Comparison of ENCODE assay signal across 18 cellular contexts in genomic region chr7:68691261-68692216, GRCh38.
DNase-seq lines count a peak whose midpoint lies in the region; ATAC-seq, FAIRE-seq and TF ChIP-seq lines count a peak whose summit lies in the region.
"Had no signal": no experiment of that assay in that cellular context is flagged by ENCODE, and none has a peak within 500 bp of the region (broad histone marks: within the 10 kb centered on the region; RNA-seq: fewer than 3 reads in every experiment).

No MANE protein-coding gene starts in this region.

- peak overlapping the region; percentile 51 for H3K9ac ChIP-seq in astrocyte (ENCODE audit: low read length)
- H3K9ac ChIP-seq in colonic mucosa (ENCODE audit: low read depth in 2 of 2, low read length in 2 of 2): no peak overlapping the region

- H3K27me3 ChIP-seq in astrocyte (ENCODE audit: insufficient read depth, low read length): no peaks in the 10 kb centered on the region
- H3K27me3 ChIP-seq in uterus: no peaks in the 10 kb centered on the region
- H3K27me3 ChIP-seq in colonic mucosa: no peaks in the 10 kb centered on the region
- H3K27me3 ChIP-seq: ascending aorta had no signal

- H3K4me1 ChIP-seq in astrocyte (ENCODE audit: insufficient read depth, low read length) (peaks cover 20% of the 10 kb centered on the region), uterus (no peaks in the 10 kb centered on the region), colonic mucosa (no peaks in the 10 kb centered on the region)
- H3K4me1 ChIP-seq: ascending aorta, left ventricle myocardium inferior had no signal

- no peak for ATAC-seq in HG02763 (IDR thresholded peaks at IDR 0.05; ENCODE audit: unreplicated experiment)
- ATAC-seq: activated T-cell treated with anti-CD3 and anti-CD28 coated beads, Interleukin-2, amount 50 U/mL, for 4 hours; effector memory CD8-positive, alpha-beta T cell; natural killer cell; T-helper 17 cell had no signal

- H3K4me2 ChIP-seq in astrocyte (ENCODE audit: low read length): peak overlapping the region; percentile 67

- no peaks in the 10 kb centered on the region for H3K79me2 ChIP-seq in astrocyte (ENCODE audit: insufficient read depth, low read length)

- no peak overlapping the region for H2AFZ ChIP-seq in astrocyte (ENCODE audit: low read depth, low read length)

- no peaks in the 10 kb centered on the region for H4K20me1 ChIP-seq in astrocyte (ENCODE audit: insufficient read depth, low read length)

- no peak overlapping the region for H3K4me3 ChIP-seq in astrocyte (ENCODE audit: insufficient read depth, low read depth, low read length)
- H3K4me3 ChIP-seq in uterus: no peak overlapping the region
- H3K4me3 ChIP-seq in colonic mucosa: no peak overlapping the region
- H3K4me3 ChIP-seq: ascending aorta, left ventricle myocardium inferior had no signal

- intact Hi-C loops in uterus (cut with DNase I; ENCODE audit: low total_unique reads): no loop called here
- intact Hi-C loops in colonic mucosa (cut with DNase I): no loop called here

- no peaks in the 10 kb centered on the region for H3K4me1 Mint-ChIP-seq in astrocyte (ENCODE audit: low read depth, unreplicated experiment)
- H3K4me1 Mint-ChIP-seq: natural killer cell, T-helper 17 cell had no signal

- H3K27ac ChIP-seq in astrocyte (ENCODE audit: low read depth, low read length): peak overlapping the region; percentile 88
- no peak overlapping the region for H3K27ac ChIP-seq in uterus
- no peak overlapping the region for H3K27ac ChIP-seq in colonic mucosa
- H3K27ac ChIP-seq: ascending aorta, left ventricle myocardium inferior had no signal

- H3K36me3 ChIP-seq in astrocyte (ENCODE audit: insufficient read depth, low read length): no peaks in the 10 kb centered on the region
- no peaks in the 10 kb centered on the region for H3K36me3 ChIP-seq in uterus
- H3K36me3 ChIP-seq in colonic mucosa: no peaks in the 10 kb centered on the region
- H3K36me3 ChIP-seq: ascending aorta, left ventricle myocardium inferior had no signal

- no peaks in the 10 kb centered on the region for H3K27me3 Mint-ChIP-seq in astrocyte (ENCODE audit: low read depth, unreplicated experiment)
- H3K27me3 Mint-ChIP-seq: effector memory CD8-positive, alpha-beta T cell; T-helper 17 cell had no signal

- TF ChIP-seq CTCF in astrocyte (IDR thresholded peaks at IDR 0.05; ENCODE audit: insufficient read depth, low read depth, low read length) (no peak), uterus (IDR thresholded peaks at IDR 0.05) (no peak), colonic mucosa (IDR thresholded peaks at IDR 0.05) (no peak)

- H3K4me3 Mint-ChIP-seq in astrocyte (ENCODE audit: unreplicated experiment): no peak overlapping the region
- H3K4me3 Mint-ChIP-seq: activated T-cell treated with anti-CD3 and anti-CD28 coated beads, Interleukin-2, amount 50 U/mL, for 4 hours; effector memory CD8-positive, alpha-beta T cell; natural killer cell; T-helper 17 cell had no signal

- no peak for TF ChIP-seq POLR2A in uterus (IDR thresholded peaks at IDR 0.05)

- H3K9me3 ChIP-seq in astrocyte (ENCODE audit: insufficient read depth, low read depth, low read length) (no peaks in the 10 kb centered on the region), uterus (no peaks in the 10 kb centered on the region), colonic mucosa (no peaks in the 10 kb centered on the region)
- H3K9me3 ChIP-seq: ascending aorta had no signal

- peak; percentile 70 for DNase-seq in H4 (ENCODE audit: low spot score)
- DNase-seq in astrocyte (ENCODE audit: low read depth): peak; percentile 96
- peak; percentile 18 for DNase-seq in iris pigment epithelial cell (ENCODE audit: low read depth)
- DNase-seq in uterus: peak; percentile 14 to 44
- no peak for DNase-seq in HCEC 1CT
- DNase-seq in colonic mucosa: no peak
- DNase-seq: activated CD4-positive, alpha-beta T cell treated with anti-CD3 and anti-CD28 coated beads for 4 hours; activated T-cell treated with anti-CD3 and anti-CD28 coated beads, Interleukin-2, amount 50 U/mL, for 4 hours; effector memory CD8-positive, alpha-beta T cell; left ventricle myocardium inferior; natural killer cell; NCI-H1048; NCI-H446; small intestine; T-helper 17 cell had no signal

- peaks cover 14% of the 10 kb centered on the region for H3K9me3 Mint-ChIP-seq in astrocyte (ENCODE audit: unreplicated experiment)

- H3K36me3 Mint-ChIP-seq in astrocyte (ENCODE audit: low read depth, unreplicated experiment): no peaks in the 10 kb centered on the region
- H3K36me3 Mint-ChIP-seq: natural killer cell had no signal

- no peak overlapping the region for H3K27ac Mint-ChIP-seq in astrocyte (ENCODE audit: unreplicated experiment)
- H3K27ac Mint-ChIP-seq: effector memory CD8-positive, alpha-beta T cell; natural killer cell; T-helper 17 cell had no signal

- peak; percentile 84 for FAIRE-seq in astrocyte (lab: Jason Lieb, UNC)
- FAIRE-seq: D721Med, small intestine had no signal

Comparison
In these comparisons a context has a peak if more than half of its experiments do, and no peak if none do; other contexts are left out.
1. DNase-seq: peak in H4 (single experiment), astrocyte (single experiment), iris pigment epithelial cell (single experiment) and uterus (2 of 2); none in HCEC 1CT (single experiment) and colonic mucosa (single experiment).